In genomic region chr15:55343168-55343567, GRCh38 we compare ENCODE assay signal across 16 cellular contexts.
DNase-seq lines count a peak whose midpoint lies in the region; ATAC-seq and TF ChIP-seq lines count a peak whose summit lies in the region.
"Had no signal": no experiment of that assay in that cellular context is flagged by ENCODE, and none has a peak within 500 bp of the region (broad histone marks: within the 10 kb centered on the region; RNA-seq: fewer than 3 reads in every experiment).

No MANE protein-coding gene starts in this region.

- TF ChIP-seq CTCF in coronary artery (IDR thresholded peaks at IDR 0.05) (no peak), GM20000 (IDR thresholded peaks at IDR 0.05; ENCODE audit: extremely low read depth, missing control alignments) (no peak)

- no peaks in the 10 kb centered on the region for H3K9me3 Mint-ChIP-seq in stimulated activated effector memory CD8-positive, alpha-beta T cell treated with anti-CD3 and anti-CD28 coated beads, Interleukin-12 subunit alpha, Interleukin-12 subunit beta, amount 100 ng/mL, for 72 hours
- H3K9me3 Mint-ChIP-seq: activated CD4-positive, alpha-beta T cell treated with anti-CD3 and anti-CD28 coated beads, Interleukin-2, amount 10 ng/mL, durations not matched to agents 24 days and 14 days; activated T-cell treated with anti-CD3 and anti-CD28 coated beads, Interleukin-2, amount 50 U/mL, for 4 hours; neural progenitor cell had no signal

- in situ Hi-C loops in ACHN (cut with HindIII; ENCODE audit: low pct_ligation_motif_present, low pct_unique_long_range_greater_than_20kb, low sequenced_read_pairs) = no loop called here

- no peak overlapping the region for H3K4me3 Mint-ChIP-seq in stimulated activated effector memory CD8-positive, alpha-beta T cell treated with anti-CD3 and anti-CD28 coated beads, Interleukin-12 subunit alpha, Interleukin-12 subunit beta, amount 100 ng/mL, for 72 hours
- H3K4me3 Mint-ChIP-seq: activated CD4-positive, alpha-beta T cell treated with anti-CD3 and anti-CD28 coated beads, Interleukin-2, amount 10 ng/mL, durations not matched to agents 24 days and 14 days; activated T-cell treated with anti-CD3 and anti-CD28 coated beads, Interleukin-2, amount 50 U/mL, for 4 hours; neural progenitor cell had no signal

- peak overlapping the region; percentile 36 to 50 for H3K27ac ChIP-seq in coronary artery
- H3K27ac ChIP-seq: adrenal gland, colonic mucosa, neural progenitor cell had no signal

- H3K4me1 Mint-ChIP-seq in stimulated activated effector memory CD8-positive, alpha-beta T cell treated with anti-CD3 and anti-CD28 coated beads, Interleukin-12 subunit alpha, Interleukin-12 subunit beta, amount 100 ng/mL, for 72 hours = no peaks in the 10 kb centered on the region
- H3K4me1 Mint-ChIP-seq: activated CD4-positive, alpha-beta T cell treated with anti-CD3 and anti-CD28 coated beads, Interleukin-2, amount 10 ng/mL, durations not matched to agents 24 days and 14 days; neural progenitor cell had no signal

- H3K27ac Mint-ChIP-seq in stimulated activated effector memory CD8-positive, alpha-beta T cell treated with anti-CD3 and anti-CD28 coated beads, Interleukin-12 subunit alpha, Interleukin-12 subunit beta, amount 100 ng/mL, for 72 hours = peak overlapping the region; percentile 54
- H3K27ac Mint-ChIP-seq: activated CD4-positive, alpha-beta T cell treated with anti-CD3 and anti-CD28 coated beads, Interleukin-2, amount 10 ng/mL, durations not matched to agents 24 days and 14 days; neural progenitor cell had no signal

- no peak overlapping the region for H3K4me3 ChIP-seq in coronary artery
- H3K4me3 ChIP-seq: adrenal gland, colonic mucosa, lung, neural progenitor cell had no signal

- DNase-seq in NCI-H1436 (lab: John Stamatoyannopoulos, UW) (peak; percentile 58), NCI-H1436 treated with DMSO at 0.1 percent for 48 hours (lab: John Stamatoyannopoulos, UW) (no peak), NCI-H2171 (lab: John Stamatoyannopoulos, UW) (peak; percentile 11), coronary artery (ENCODE audit: low spot score) (no peak), ACHN (no peak), GM20000 (ENCODE audit: low spot score) (no peak), NCI-H2196 treated with DMSO at 0.1 percent for 48 hours (lab: John Stamatoyannopoulos, UW; ENCODE audit: unreplicated experiment) (no peak)
- DNase-seq in stimulated activated effector memory CD8-positive, alpha-beta T cell treated with anti-CD3 and anti-CD28 coated beads, Interleukin-12 subunit alpha, Interleukin-12 subunit beta, amount 100 ng/mL, for 72 hours (ENCODE audit: low spot score in 2 of 2) = no peak
- DNase-seq: activated CD4-positive, alpha-beta T cell treated with anti-CD3 and anti-CD28 coated beads, Interleukin-2, amount 10 ng/mL, durations not matched to agents 24 days and 14 days; activated T-cell treated with anti-CD3 and anti-CD28 coated beads, Interleukin-2, amount 50 U/mL, for 4 hours; adrenal gland; colonic mucosa; HCEC 1CT; Right ventricle myocardium superior had no signal

- ATAC-seq in stimulated activated effector memory CD8-positive, alpha-beta T cell treated with anti-CD3 and anti-CD28 coated beads, Interleukin-12 subunit alpha, Interleukin-12 subunit beta, amount 100 ng/mL, for 72 hours = no peak
- ATAC-seq: activated T-cell treated with anti-CD3 and anti-CD28 coated beads, Interleukin-2, amount 50 U/mL, for 4 hours had no signal

- peaks cover 64% of the 10 kb centered on the region for H3K36me3 Mint-ChIP-seq in stimulated activated effector memory CD8-positive, alpha-beta T cell treated with anti-CD3 and anti-CD28 coated beads, Interleukin-12 subunit alpha, Interleukin-12 subunit beta, amount 100 ng/mL, for 72 hours

Comparison
In these comparisons a context has a peak if more than half of its experiments do, and no peak if none do; other contexts are left out.
1. DNase-seq: peak in NCI-H1436 (single experiment) and NCI-H2171 (single experiment); none in NCI-H1436 treated with DMSO at 0.1 percent for 48 hours (single experiment), coronary artery (single experiment), stimulated activated effector memory CD8-positive, alpha-beta T cell treated with anti-CD3 and anti-CD28 coated beads, Interleukin-12 subunit alpha, Interleukin-12 subunit beta, amount 100 ng/mL, for 72 hours (0 of 2), ACHN (single experiment), GM20000 (single experiment) and NCI-H2196 treated with DMSO at 0.1 percent for 48 hours (single experiment).